10 cellular contexts compared by ENCODE assay signal in the genomic region with DNA sequence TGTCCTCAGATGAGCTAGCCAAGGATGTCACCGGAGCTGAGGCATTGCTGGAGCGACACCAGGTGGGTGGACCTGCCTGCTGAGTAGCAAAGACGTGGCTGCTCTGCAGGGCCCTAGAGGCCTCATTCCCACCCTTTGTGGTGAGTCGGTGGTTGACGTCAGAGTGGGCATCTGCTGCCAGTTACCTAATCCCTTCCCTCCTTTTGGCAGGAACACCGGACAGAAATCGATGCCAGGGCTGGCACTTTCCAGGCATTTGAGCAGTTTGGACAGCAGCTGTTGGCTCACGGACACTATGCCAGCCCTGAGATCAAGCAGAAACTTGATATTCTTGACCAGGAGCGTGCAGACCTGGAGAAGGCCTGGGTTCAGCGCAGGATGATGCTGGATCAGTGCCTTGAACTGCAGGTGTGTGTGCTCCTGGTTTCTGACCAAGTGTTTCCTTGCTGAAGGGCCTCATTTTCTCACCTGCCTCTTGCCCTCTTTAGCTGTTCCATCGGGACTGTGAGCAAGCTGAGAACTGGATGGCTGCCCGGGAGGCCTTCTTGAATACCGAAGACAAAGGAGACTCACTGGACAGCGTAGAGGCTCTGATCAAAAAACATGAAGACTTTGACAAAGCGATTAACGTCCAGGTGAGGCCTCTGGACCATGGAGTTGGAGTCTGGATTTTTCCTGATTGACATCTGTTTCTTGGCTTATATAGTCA. TPM values are rescaled to one million over a fixed set of nuclear protein-coding genes. Genes with fewer than 3 reads are reported as not detected.
DNase-seq lines count a peak whose midpoint lies in the region; ATAC-seq and TF ChIP-seq lines count a peak whose summit lies in the region.
"Had no signal": no experiment of that assay in that cellular context is flagged by ENCODE, and none has a peak within 500 bp of the region (broad histone marks: within the 10 kb centered on the region; RNA-seq: fewer than 3 reads in every experiment).

No MANE protein-coding gene starts in this region.

- H3K36me3 ChIP-seq in ascending aorta (peaks cover 88 to 98% of the 10 kb centered on the region in 2 donors), gastrocnemius medialis (peaks cover 0 to 65% of the 10 kb centered on the region in 2 donors)

- TF ChIP-seq CTCF in LNCaP clone FGC (IDR thresholded peaks at IDR 0.05; ENCODE audit: control insufficient read depth, extremely low read depth, insufficient read depth) (peak; percentile 12; the same call in 1 of the 2 replicates), ascending aorta (IDR thresholded peaks at IDR 0.05) (peak in 1 of 3 experiments; percentile 20), gastrocnemius medialis (IDR thresholded peaks at IDR 0.05 in 4 of 5, conservative IDR thresholded peaks at IDR 0.05 in 1 of 5) (no peak)

- H3K27me3 ChIP-seq in ascending aorta, result no peaks in the 10 kb centered on the region
- H3K27me3 ChIP-seq in gastrocnemius medialis, result no peaks in the 10 kb centered on the region

- DNase-seq in LNCaP clone FGC (ENCODE audit: low read depth), result peak; percentile 100
- peak; percentile 85 to 96 for DNase-seq in ascending aorta (ENCODE audit: low spot score in 2 of 2)
- peak; percentile 86 for DNase-seq in Right ventricle myocardium superior
- DNase-seq in gastrocnemius medialis, result peak; percentile 88 to 98
- no peak for DNase-seq in T-helper 1 cell
- DNase-seq in amniotic stem cell (lab: John Stamatoyannopoulos, UW), result no peak
- DNase-seq in UCSD-AML1 (lab: John Stamatoyannopoulos, UW; ENCODE audit: unreplicated experiment), result no peak
- no peak for DNase-seq in NCI-H345 (lab: John Stamatoyannopoulos, UW)
- DNase-seq: NCI-H146, T1000 had no signal

- H3K4me3 ChIP-seq in LNCaP clone FGC (ENCODE audit: low read depth, low read length), result no peak overlapping the region
- no peak overlapping the region for H3K4me3 ChIP-seq in ascending aorta
- no peak overlapping the region for H3K4me3 ChIP-seq in gastrocnemius medialis

- H3K4me1 ChIP-seq in ascending aorta (peaks cover 2 to 11% of the 10 kb centered on the region in 2 donors), gastrocnemius medialis (peaks cover 14 to 15% of the 10 kb centered on the region in 2 donors)

- ATAC-seq in Right ventricle myocardium superior (ENCODE audit: poor library complexity) (peak; percentile 97), gastrocnemius medialis (peak; percentile 98 to 99)

- intact Hi-C loops in ascending aorta (cut with DNase I), result loop anchor here (1.0 kb wide), 1 partner anchor 55 kb away; a partner anchor contains a TSS
- intact Hi-C loops in Right ventricle myocardium superior (cut with DNase I), result no loop called here
- intact Hi-C loops in gastrocnemius medialis (cut with DNase I; ENCODE audit: low total_unique reads), result loop anchor here (2.0 kb wide), 3 partner anchors 49 to 81 kb away; a partner anchor contains a TSS

- in situ Hi-C loops in gastrocnemius medialis (cut with MboI; ENCODE audit: low sequenced_read_pairs in 4 of 4), result no loop called here

- TF ChIP-seq POLR2A in gastrocnemius medialis (IDR thresholded peaks at IDR 0.05), result no peak

- H3K27ac ChIP-seq in ascending aorta, result peak overlapping the region; percentile 71 to 75
- peak overlapping the region; percentile 73 to 83 (median 76) for H3K27ac ChIP-seq in gastrocnemius medialis

- H3K9me3 ChIP-seq in ascending aorta (no peaks in the 10 kb centered on the region), gastrocnemius medialis (no peaks in the 10 kb centered on the region)

RNA-seq across cellular contexts. Expression of a gene that starts 48.9 kb away (rescaled TPM):
- total RNA-seq in ascending aorta (49.9 TPM), Right ventricle myocardium superior (40.0 TPM), gastrocnemius medialis (10 to 100 TPM; 11.4 to 29.1 (median 21.1) TPM)

RNA-seq across cellular contexts. Expression of a gene that starts 55.4 kb away (rescaled TPM):
- 687 TPM for total RNA-seq in ascending aorta
- 203 TPM for total RNA-seq in Right ventricle myocardium superior
- 10 to 100 TPM; 30.2 to 41.5 (median 33.0) TPM for total RNA-seq in gastrocnemius medialis

Comparison
In these comparisons a context has a peak if more than half of its experiments do, and no peak if none do; other contexts are left out.
1. DNase-seq: peak in LNCaP clone FGC (single experiment), ascending aorta (2 of 2), Right ventricle myocardium superior (single experiment) and gastrocnemius medialis (2 of 2); none in T-helper 1 cell (0 of 5), amniotic stem cell (single experiment), UCSD-AML1 (single experiment) and NCI-H345 (single experiment).